In the genomic region with DNA sequence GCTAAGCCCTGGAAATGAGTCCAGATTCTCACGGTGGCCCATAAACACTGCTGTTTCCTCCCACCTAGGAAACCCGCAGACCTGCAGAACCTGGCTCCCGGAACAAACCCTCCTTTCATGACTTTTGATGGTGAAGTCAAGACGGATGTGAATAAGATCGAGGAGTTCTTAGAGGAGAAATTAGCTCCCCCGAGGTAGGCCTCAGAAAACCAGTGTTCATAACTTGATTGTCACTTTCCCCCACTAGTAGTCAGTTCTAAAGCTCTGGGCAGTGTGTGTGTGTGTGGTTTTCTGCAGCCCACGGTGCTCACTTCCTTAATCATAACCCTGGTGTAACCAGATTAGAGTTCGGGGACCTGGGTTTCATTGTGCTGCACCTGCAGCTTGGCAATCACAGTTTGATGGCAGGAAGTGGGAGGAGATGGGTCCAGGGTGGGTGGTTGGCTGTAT, we compare ENCODE assay signal across 9 cellular contexts. TPM values are rescaled to one million over a fixed set of nuclear protein-coding genes. Genes with fewer than 3 reads are reported as not detected.
DNase-seq lines count a peak whose midpoint lies in the region; ATAC-seq lines count a peak whose summit lies in the region.
"Had no signal": no experiment of that assay in that cellular context is flagged by ENCODE, and none has a peak within 500 bp of the region (broad histone marks: within the 10 kb centered on the region; RNA-seq: fewer than 3 reads in every experiment).

No MANE protein-coding gene starts in this region.

- ATAC-seq in HG03175 (IDR thresholded peaks at IDR 0.05; ENCODE audit: unreplicated experiment) (peak; percentile 94), left colon (no peak), Right ventricle myocardium inferior (no peak)
- ATAC-seq in stimulated activated naive CD8-positive, alpha-beta T cell treated with anti-CD3 and anti-CD28 coated beads, Interleukin-15, Interleukin-2, amounts not matched to agents 100 U/mL and 50 U/mL, for 24 hours = peak; percentile 89

- intact Hi-C loops in left colon (cut with DNase I, micrococcal nuclease) = no loop called here
- intact Hi-C loops in Right ventricle myocardium inferior (cut with DNase I) = no loop called here

- DNase-seq in activated CD8-positive, alpha-beta memory T cell treated with anti-CD3 and anti-CD28 coated beads for 24 hours = peak; percentile 69
- DNase-seq in activated CD8-positive, alpha-beta memory T cell treated with anti-CD3 and anti-CD28 coated beads, Interleukin-2, amount 50 U/mL, for 4 hours = no peak
- DNase-seq in activated T-cell treated with anti-CD3 and anti-CD28 coated beads for 48 hours (ENCODE audit: low read depth) = peak; percentile 49
- peak; percentile 36 for DNase-seq in stimulated activated naive CD8-positive, alpha-beta T cell treated with anti-CD3 and anti-CD28 coated beads, Interleukin-15, Interleukin-2, amounts not matched to agents 100 U/mL and 50 U/mL, for 24 hours
- no peak for DNase-seq in AG20443 (ENCODE audit: low spot score)
- DNase-seq in left colon = no peak
- no peak for DNase-seq in Right ventricle myocardium inferior (ENCODE audit: missing footprints)
- DNase-seq: brain microvascular endothelial cell had no signal

RNA-seq across cellular contexts. Expression of gene CLIC6, which starts 39.1 kb away (rescaled TPM):
- total RNA-seq in left colon (10 to 100 TPM in 1 of 2 donors, under 1 TPM in 1; 0.61 to 15.0 TPM), Right ventricle myocardium inferior (6.8 TPM)

Comparison
In these comparisons a context has a peak if more than half of its experiments do, and no peak if none do; other contexts are left out.
1. DNase-seq: peak in activated CD8-positive, alpha-beta memory T cell treated with anti-CD3 and anti-CD28 coated beads for 24 hours (single experiment), activated T-cell treated with anti-CD3 and anti-CD28 coated beads for 48 hours (single experiment) and stimulated activated naive CD8-positive, alpha-beta T cell treated with anti-CD3 and anti-CD28 coated beads, Interleukin-15, Interleukin-2, amounts not matched to agents 100 U/mL and 50 U/mL, for 24 hours (single experiment); none in activated CD8-positive, alpha-beta memory T cell treated with anti-CD3 and anti-CD28 coated beads, Interleukin-2, amount 50 U/mL, for 4 hours (single experiment), AG20443 (single experiment), left colon (0 of 2) and Right ventricle myocardium inferior (single experiment).
2. ATAC-seq: peak in HG03175 (single experiment) and stimulated activated naive CD8-positive, alpha-beta T cell treated with anti-CD3 and anti-CD28 coated beads, Interleukin-15, Interleukin-2, amounts not matched to agents 100 U/mL and 50 U/mL, for 24 hours (single experiment); none in left colon (single experiment) and Right ventricle myocardium inferior (single experiment).